8 cellular contexts compared by ENCODE assay signal in genomic region chr17:78416791-78417530, GRCh38. TPM values are rescaled to one million over a fixed set of nuclear protein-coding genes. Genes with fewer than 3 reads are reported as not detected.
A peak's percentile ranks its signal among the peaks of the same experiment; 100 is the strongest.
DNase-seq lines count a peak whose midpoint lies in the region; ATAC-seq and TF ChIP-seq lines count a peak whose summit lies in the region.

No MANE protein-coding gene starts in this region.

- H3K27ac ChIP-seq in left lung (peak overlapping the region; percentile 90 to 93), stomach smooth muscle (ENCODE audit: low read length) (peak overlapping the region; percentile 74)

- DNase-seq in NCI-H2107 treated with DMSO at 0.1 percent for 48 hours (lab: John Stamatoyannopoulos, UW; ENCODE audit: unreplicated experiment) (peak; percentile 70), astrocyte of the hippocampus (ENCODE audit: low read depth, low spot score) (peak; percentile 40), left lung (peak; percentile 69 to 81), NK-92 (lab: John Stamatoyannopoulos, UW; ENCODE audit: unreplicated experiment) (no peak), HUDEP-2 (lab: John Stamatoyannopoulos, UW; ENCODE audit: unreplicated experiment in 76 of 76) (no peak), germinal center (ENCODE audit: low spot score) (no peak)

- H3K4me3 ChIP-seq in left lung: peak overlapping the region in 1 of 2 donors; percentile 35
- H3K4me3 ChIP-seq in stomach smooth muscle (ENCODE audit: low read length in 2 of 2): no peak overlapping the region

- peak overlapping the region in 1 of 2 donors; percentile 42 for H3K9ac ChIP-seq in stomach smooth muscle (ENCODE audit: low read length in 2 of 2)

- H3K4me1 ChIP-seq in left lung: peaks cover 63 to 100% of the 10 kb centered on the region in 2 donors
- H3K4me1 ChIP-seq in stomach smooth muscle (ENCODE audit: control insufficient read depth, insufficient read depth, low read length): peaks cover 31% of the 10 kb centered on the region

- H3K9me3 ChIP-seq in left lung (no peaks in the 10 kb centered on the region), stomach smooth muscle (ENCODE audit: control insufficient read depth in 2 of 2, low read length in 2 of 2) (no peaks in the 10 kb centered on the region)

- H3K27me3 ChIP-seq in left lung (no peaks in the 10 kb centered on the region), stomach smooth muscle (ENCODE audit: control insufficient read depth in 1 of 2, insufficient read depth in 2 of 2, low read length in 2 of 2) (no peaks in the 10 kb centered on the region)

- ATAC-seq in left lung (peak; percentile 62), GM21528 (IDR thresholded peaks at IDR 0.05; ENCODE audit: low FRiP score, unreplicated experiment) (no peak)

- intact Hi-C loops in left lung (cut with DNase I): no loop called here

- H3K36me3 ChIP-seq in left lung (peaks cover 0 to 55% of the 10 kb centered on the region in 2 donors), stomach smooth muscle (ENCODE audit: control insufficient read depth in 2 of 2, insufficient read depth in 2 of 2, low read length in 2 of 2) (peaks cover 12 to 19% of the 10 kb centered on the region in 2 donors)

- no peak for TF ChIP-seq CTCF in left lung (IDR thresholded peaks at IDR 0.05)

RNA-seq across cellular contexts. Expression of gene PGS1, which starts 38.5 kb away (rescaled TPM):
- total RNA-seq in left lung: 10 to 100 TPM; 63.4 to 83.6 TPM

RNA-seq across cellular contexts. Expression of gene SOCS3, which starts 57.1 kb away (rescaled TPM):
- 100 to 1,000 TPM in 1 of 2 donors, 10 to 100 TPM in 1; 60.7 to 110 TPM for total RNA-seq in left lung

Comparison
In these comparisons a context has a peak if more than half of its experiments do, and no peak if none do; other contexts are left out.
1. DNase-seq: peak in NCI-H2107 treated with DMSO at 0.1 percent for 48 hours (single experiment), astrocyte of the hippocampus (single experiment) and left lung (2 of 2); none in NK-92 (single experiment), HUDEP-2 (0 of 76) and germinal center (single experiment).